Comparison of ENCODE assay signal across 8 cellular contexts in the genomic region with DNA sequence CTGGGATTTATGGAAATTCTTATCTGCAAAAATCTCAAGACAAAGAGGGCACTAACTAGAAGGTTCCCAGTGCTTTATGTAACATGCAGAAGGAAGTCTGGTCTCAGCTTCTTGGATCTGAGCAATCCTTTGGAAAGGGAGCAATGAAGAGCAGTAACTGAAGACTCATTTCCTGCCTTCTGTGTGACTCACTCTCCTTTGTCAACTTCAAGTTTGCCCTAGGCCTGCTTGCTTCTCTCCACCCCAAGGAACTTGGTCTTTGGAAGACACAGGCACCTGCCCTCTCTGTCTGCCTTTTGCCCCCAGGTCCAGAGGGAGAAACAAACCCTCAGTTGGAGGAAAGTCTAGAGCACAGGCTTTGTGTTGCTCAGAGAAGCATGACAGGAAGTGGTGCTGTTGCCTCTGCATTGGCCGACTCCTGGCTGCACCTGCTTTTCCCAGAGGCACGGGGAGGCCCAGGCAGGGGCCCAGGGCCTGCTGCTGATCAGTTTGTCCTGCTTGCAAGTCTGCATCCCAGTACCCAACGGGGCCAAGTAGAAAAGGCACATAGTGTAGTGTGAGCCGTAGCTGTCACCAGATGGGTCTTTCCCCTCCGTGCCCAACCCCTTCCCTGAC.
DNase-seq lines count a peak whose midpoint lies in the region; ATAC-seq, FAIRE-seq and TF ChIP-seq lines count a peak whose summit lies in the region.

No MANE protein-coding gene starts in this region.

- peaks cover 55% of the 10 kb centered on the region for H3K4me1 Mint-ChIP-seq in osteocyte (ENCODE audit: unreplicated experiment)

- H3K27ac Mint-ChIP-seq in osteocyte (ENCODE audit: unreplicated experiment): peak overlapping the region; percentile 58

- BruUV-seq in A673 (replicated peaks; lab: Mats Ljungman, UMichigan): no TSS peak
- BruUV-seq in endothelial cell of umbilical vein (replicated peaks; lab: Mats Ljungman, UMichigan): no TSS peak

- peak; percentile 100 for FAIRE-seq in endothelial cell of umbilical vein (lab: Jason Lieb, UNC)

- dilution Hi-C loops in endothelial cell of umbilical vein (cut with MboI; ENCODE audit: extremely low pct_ligation_motif_present, low sequenced_read_pairs): no loop called here

- peak; percentile 49 for ATAC-seq in SK-N-SH treated with all-trans-retinoic acid at 6 μM for 48 hours
- no peak for ATAC-seq in HG03135 (IDR thresholded peaks at IDR 0.05; ENCODE audit: unreplicated experiment)
- no peak for ATAC-seq in HG03196 (IDR thresholded peaks at IDR 0.05; ENCODE audit: unreplicated experiment)

- H3K27me3 Mint-ChIP-seq in osteocyte (ENCODE audit: unreplicated experiment): no peaks in the 10 kb centered on the region

- CTCF ChIA-PET in A673 (lab: Charles Lee): no interaction called here
- CTCF ChIA-PET in endothelial cell of umbilical vein (lab: Charles Lee): interaction anchor here (0.6 to 1.8 kb wide), 7 partner anchors 44 to 139 kb away, joined by 3 to 5 read pairs (median 4); no protein-coding TSS in a partner anchor

- no peaks in the 10 kb centered on the region for H4K20me1 ChIP-seq in GM23248 (ENCODE audit: insufficient read depth)
- H4K20me1 ChIP-seq in endothelial cell of umbilical vein (replicated peaks; ENCODE audit: control insufficient read depth, extremely low read depth, insufficient read depth, low read length): no peaks in the 10 kb centered on the region

- H3K4me1 ChIP-seq in A673 (ENCODE audit: insufficient read depth, low read length, poor library complexity, severe bottlenecking): peaks cover 20% of the 10 kb centered on the region
- H3K4me1 ChIP-seq in GM23248 (ENCODE audit: insufficient read depth): peaks cover 46% of the 10 kb centered on the region
- peaks cover 51% of the 10 kb centered on the region for H3K4me1 ChIP-seq in endothelial cell of umbilical vein (ENCODE audit: control insufficient read depth, extremely low read depth, insufficient read depth, low read length)

- no peak overlapping the region for H3K4me3 ChIP-seq in A673 (ENCODE audit: low read depth, low read length, poor library complexity, severe bottlenecking)
- no peak overlapping the region for H3K4me3 ChIP-seq in GM23248
- no peak overlapping the region for H3K4me3 ChIP-seq in endothelial cell of umbilical vein (replicated peaks in 1 of 3; ENCODE audit: insufficient read depth in 1 of 3, low read depth in 1 of 3, low read length in 3 of 3)

- H3K4me3 Mint-ChIP-seq in osteocyte (ENCODE audit: unreplicated experiment): no peak overlapping the region

- WGBS in GM23248 (ENCODE audit: low coverage in 1 of 2, low lambda C conversion rate in 2 of 2, missing lambda C conversion rate in 2 of 2), 2 experiments: 62 to 74% methylated on average over 5 of the region's 5 CpGs

- H3K36me3 ChIP-seq in A673 (ENCODE audit: insufficient read depth, low read length, poor library complexity, severe bottlenecking) (no peaks in the 10 kb centered on the region), GM23248 (ENCODE audit: low read depth) (no peaks in the 10 kb centered on the region; the same call in 1 of the 2 replicates), endothelial cell of umbilical vein (ENCODE audit: control insufficient read depth in 2 of 2, extremely low read depth in 1 of 2, insufficient read depth in 2 of 2, low read length in 2 of 2) (no peaks in the 10 kb centered on the region)

- intact Hi-C loops in A673 (cut with micrococcal nuclease; ENCODE audit: unreplicated experiment) (no loop called here), endothelial cell of umbilical vein (cut with micrococcal nuclease) (loop anchor here (1.0 to 2.0 kb wide), 2 partner anchors 30 to 123 kb away; no protein-coding TSS in a partner anchor)

- peak; percentile 69 for DNase-seq in A673 (ENCODE audit: low spot score)
- DNase-seq in GM23248: peak; percentile 94
- DNase-seq in endothelial cell of umbilical vein (ENCODE audit: low read depth, low spot score): peak; percentile 94
- peak; percentile 79 for DNase-seq in osteocyte (ENCODE audit: extremely low spot score, unreplicated experiment)
- no peak for DNase-seq in NCI-H1092 treated with DMSO at 0.1 percent for 48 hours (lab: John Stamatoyannopoulos, UW)

- H3K9me3 ChIP-seq in A673 (ENCODE audit: low read depth, low read length, poor library complexity, severe bottlenecking) (no peaks in the 10 kb centered on the region), GM23248 (ENCODE audit: low read depth) (no peaks in the 10 kb centered on the region), endothelial cell of umbilical vein (replicated peaks; ENCODE audit: control insufficient read depth, insufficient read depth, low read length) (no peaks in the 10 kb centered on the region)

- in situ Hi-C loops in GM23248 (cut with MboI): no loop called here

- H2AFZ ChIP-seq in GM23248 (no peak overlapping the region), endothelial cell of umbilical vein (ENCODE audit: low read depth, low read length) (no peak overlapping the region)

- no peaks in the 10 kb centered on the region for H3K79me2 ChIP-seq in GM23248 (ENCODE audit: insufficient read depth)
- H3K79me2 ChIP-seq in endothelial cell of umbilical vein (ENCODE audit: control insufficient read depth, insufficient read depth, low read length): no peaks in the 10 kb centered on the region

- TF ChIP-seq CTCF in A673 (conservative IDR thresholded peaks at IDR 0.05; ENCODE audit: low read depth, low read length): no peak
- TF ChIP-seq CTCF in endothelial cell of umbilical vein (IDR thresholded peaks at IDR 0.05; ENCODE audit: extremely low read depth in 1 of 2, insufficient read depth in 1 of 2, low read depth in 1 of 2, low read length in 2 of 2): no peak
- TF ChIP-seq CTCF in osteocyte (IDR thresholded peaks at IDR 0.05): no peak

- H3K36me3 Mint-ChIP-seq in osteocyte (ENCODE audit: unreplicated experiment): peaks cover 7% of the 10 kb centered on the region

- TF ChIP-seq POLR2A in endothelial cell of umbilical vein (IDR thresholded peaks at IDR 0.05; ENCODE audit: low read depth, low read length): peak; percentile 25

- no peaks in the 10 kb centered on the region for H3K9me2 ChIP-seq in GM23248 (ENCODE audit: insufficient read depth)

- H3K27ac ChIP-seq in A673 (ENCODE audit: low read depth, low read length, poor library complexity, severe bottlenecking) (no peak overlapping the region), GM23248 (peak overlapping the region; percentile 32), endothelial cell of umbilical vein (ENCODE audit: insufficient read depth, low read depth, low read length) (peak overlapping the region; percentile 62)

- POLR2A ChIA-PET in A673 (lab: Charles Lee; ENCODE audit: low non-redundant PET): no interaction called here
- POLR2A ChIA-PET in endothelial cell of umbilical vein (lab: Charles Lee): interaction anchor here (1.6 kb wide), 1 partner anchor 46 kb away, joined by 5 read pairs; no protein-coding TSS in a partner anchor

- peaks cover 33% of the 10 kb centered on the region for H3F3A ChIP-seq in GM23248 (ENCODE audit: insufficient read depth)

- no peak overlapping the region for H3K9ac ChIP-seq in GM23248
- H3K9ac ChIP-seq in endothelial cell of umbilical vein (replicated peaks; ENCODE audit: extremely low read depth, insufficient read depth, low read length): no peak overlapping the region

- H3K9me1 ChIP-seq in endothelial cell of umbilical vein (replicated peaks; ENCODE audit: control insufficient read depth, extremely low read depth, insufficient read depth, low read length): no peaks in the 10 kb centered on the region

- peak overlapping the region; percentile 3 for H3K4me2 ChIP-seq in GM23248 (ENCODE audit: unreplicated experiment)
- no peak overlapping the region for H3K4me2 ChIP-seq in endothelial cell of umbilical vein (ENCODE audit: insufficient read depth, low read length)

- H3K9me3 Mint-ChIP-seq in osteocyte (ENCODE audit: unreplicated experiment): no peaks in the 10 kb centered on the region

- H3K27me3 ChIP-seq in A673 (replicated peaks; ENCODE audit: insufficient read depth, low read depth, low read length, poor library complexity) (no peaks in the 10 kb centered on the region), GM23248 (replicated peaks; ENCODE audit: insufficient read depth) (no peaks in the 10 kb centered on the region), endothelial cell of umbilical vein (ENCODE audit: control insufficient read depth in 2 of 2, insufficient read depth in 2 of 2, low read length in 2 of 2) (no peaks in the 10 kb centered on the region)

TF ChIP-seq in SK-N-SH treated with all-trans-retinoic acid at 6 μM for 48 hours, 23 proteins besides CTCF, POLR2A, EP300 and RAD21 (continues in another document):
- TF ChIP-seq ZNF565 (CRISPR knock-in tag; conservative IDR thresholded peaks at IDR 0.05; ENCODE audit: low read depth) (0 out of 2 replicates have a peak, but pooled peaks have one; percentile 3), ISL1 (CRISPR knock-in tag; IDR thresholded peaks at IDR 0.05) (peak; percentile 37; the same call in 1 of the 2 replicates), ZNF70 (CRISPR knock-in tag; IDR thresholded peaks at IDR 0.05) (no peak)

TF ChIP-seq in endothelial cell of umbilical vein, 7 proteins besides CTCF, POLR2A, EP300 and RAD21:
- peak; percentile 98 for TF ChIP-seq FOS (IDR thresholded peaks at IDR 0.05; ENCODE audit: borderline replicate concordance, insufficient read depth, low read length)
- peak; percentile 96 for TF ChIP-seq GATA2 (IDR thresholded peaks at IDR 0.05; ENCODE audit: insufficient read depth, insufficient read length, low read depth, low read length)
- no peak for TF ChIP-seq EZH2 (IDR thresholded peaks at IDR 0.05; ENCODE audit: borderline replicate concordance, low read depth, low read length, severe bottlenecking)
- peak; percentile 97 for TF ChIP-seq JUN (IDR thresholded peaks at IDR 0.05; ENCODE audit: borderline replicate concordance, insufficient read depth, insufficient read length, low read depth)
- peak; percentile 76 for TF ChIP-seq POLR2AphosphoS5 (IDR thresholded peaks at IDR 0.05; ENCODE audit: insufficient read depth, low read depth, low read length)
- TF ChIP-seq, protein P1, sequence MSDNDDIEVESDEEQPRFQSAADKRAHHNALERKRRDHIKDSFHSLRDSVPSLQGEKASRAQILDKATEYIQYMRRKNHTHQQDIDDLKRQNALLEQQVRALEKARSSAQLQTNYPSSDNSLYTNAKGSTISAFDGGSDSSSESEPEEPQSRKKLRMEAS (IDR thresholded peaks at IDR 0.05; ENCODE audit: insufficient read depth, insufficient read length): no peak
